ENCODE assay signal across 4 cellular contexts in the genomic region with DNA sequence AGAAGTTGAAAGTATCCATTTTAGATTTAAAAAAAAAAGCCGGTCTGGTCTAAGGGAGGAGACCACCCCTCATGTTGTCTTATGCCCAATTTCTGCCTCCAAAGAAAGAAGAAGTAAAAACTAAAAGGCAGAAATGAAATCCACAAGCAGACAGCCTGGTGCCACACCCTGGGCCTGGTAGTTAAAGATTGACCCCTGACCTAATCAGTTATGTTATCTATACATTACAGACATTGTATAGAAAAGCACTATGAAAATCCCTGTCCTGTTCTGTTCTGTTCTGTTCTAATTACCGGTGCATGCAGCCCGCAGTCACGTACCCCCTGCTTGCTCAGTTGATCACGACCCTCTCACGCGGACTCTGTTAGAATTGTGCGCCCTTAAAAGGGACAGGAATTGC. TPM values are rescaled to one million over a fixed set of nuclear protein-coding genes. Genes with fewer than 3 reads are reported as not detected.
"Had no signal": no experiment of that assay in that cellular context is flagged by ENCODE, and none has a peak within 500 bp of the region (broad histone marks: within the 10 kb centered on the region; RNA-seq: fewer than 3 reads in every experiment).

No MANE protein-coding gene starts in this region.

RNA-seq across cellular contexts. Expression of gene INMT, which starts 55.5 kb away (rescaled TPM):
- total RNA-seq: dermis blood vessel endothelial cell, endothelial cell of umbilical vein, foreskin keratinocyte, mammary epithelial cell had no signal
